In genomic region chr14:70186826-70187483, GRCh38 we compare ENCODE assay signal across 9 cellular contexts. TPM values are rescaled to one million over a fixed set of nuclear protein-coding genes. Genes with fewer than 3 reads are reported as not detected.
DNase-seq lines count a peak whose midpoint lies in the region; ATAC-seq, FAIRE-seq and TF ChIP-seq lines count a peak whose summit lies in the region.
"Had no signal": no experiment of that assay in that cellular context is flagged by ENCODE, and none has a peak within 500 bp of the region (broad histone marks: within the 10 kb centered on the region; RNA-seq: fewer than 3 reads in every experiment).

No MANE protein-coding gene starts in this region.

- ATAC-seq in GM18502 (IDR thresholded peaks at IDR 0.05; ENCODE audit: poor library complexity, unreplicated experiment) (no peak), HG03469 (IDR thresholded peaks at IDR 0.05; ENCODE audit: unreplicated experiment) (no peak)

- CTCF ChIA-PET in BJ (lab: Yijun Ruan, JAX): no interaction called here

- no peak overlapping the region for H3K27ac Mint-ChIP-seq in activated naive CD8-positive, alpha-beta T cell

- in situ Hi-C loops in GM23248 (cut with MboI): no loop called here

- POLR2A ChIA-PET in BJ (lab: Charles Lee): interaction anchor here (0.6 kb wide), 1 partner anchor 520 kb away, joined by 3 read pairs; no protein-coding TSS in a partner anchor

- H3K4me3 ChIP-seq in BJ (ENCODE audit: low read depth, low read length) (peak overlapping the region; percentile 52), GM23248 (peak overlapping the region; percentile 69), testis (peak overlapping the region; percentile 37 to 47)

- peaks cover 5% of the 10 kb centered on the region for H3K27me3 ChIP-seq in BJ (ENCODE audit: control insufficient read depth, insufficient read depth, low read length)
- H3K27me3 ChIP-seq in GM23248 (replicated peaks; ENCODE audit: insufficient read depth): peaks cover 26% of the 10 kb centered on the region; the same call in 1 of the 2 replicates
- H3K27me3 ChIP-seq in testis: no peaks in the 10 kb centered on the region

- no peak overlapping the region for H3K27ac ChIP-seq in GM23248
- no peak overlapping the region for H3K27ac ChIP-seq in testis
- H3K27ac ChIP-seq: foreskin keratinocyte had no signal

- TF ChIP-seq POLR2A in testis (IDR thresholded peaks at IDR 0.05): no peak

- TF ChIP-seq CTCF in BJ (IDR thresholded peaks at IDR 0.05; ENCODE audit: insufficient read depth, low read depth, low read length): no peak
- TF ChIP-seq CTCF in testis (IDR thresholded peaks at IDR 0.05): no peak

- H3K9ac ChIP-seq in GM23248: no peak overlapping the region

- no peaks in the 10 kb centered on the region for H4K20me1 ChIP-seq in GM23248 (ENCODE audit: insufficient read depth)

- H3K9me3 ChIP-seq in GM23248 (ENCODE audit: low read depth): no peaks in the 10 kb centered on the region
- no peaks in the 10 kb centered on the region for H3K9me3 ChIP-seq in testis

- peak overlapping the region; percentile 69 for H3K4me2 ChIP-seq in GM23248 (ENCODE audit: unreplicated experiment)

- H3K36me3 ChIP-seq in BJ (ENCODE audit: control insufficient read depth, insufficient read depth, low read length): no peaks in the 10 kb centered on the region
- no peaks in the 10 kb centered on the region for H3K36me3 ChIP-seq in GM23248 (ENCODE audit: low read depth)
- no peaks in the 10 kb centered on the region for H3K36me3 ChIP-seq in testis (ENCODE audit: low read depth, missing control alignments)

- H3K9me3 Mint-ChIP-seq in activated naive CD8-positive, alpha-beta T cell (ENCODE audit: low read depth): no peaks in the 10 kb centered on the region

- FAIRE-seq in urothelium cell line (lab: Jason Lieb, UNC): no peak

- H3K79me2 ChIP-seq in GM23248 (ENCODE audit: insufficient read depth): no peaks in the 10 kb centered on the region

- no peak for DNase-seq in BJ (ENCODE audit: low read depth)
- no peak for DNase-seq in GM23248
- peak; percentile 39 for DNase-seq in iPS-NIHi7 (ENCODE audit: extremely low spot score)
- DNase-seq in testis: peak; percentile 22
- DNase-seq in urothelium cell line (ENCODE audit: low spot score): no peak

- H2AFZ ChIP-seq in GM23248: peak overlapping the region; percentile 80

- peaks cover 37% of the 10 kb centered on the region for H3K27me3 Mint-ChIP-seq in activated naive CD8-positive, alpha-beta T cell

- WGBS in GM23248 (ENCODE audit: low coverage in 1 of 2, low lambda C conversion rate in 2 of 2, missing lambda C conversion rate in 2 of 2), 2 experiments: 9 to 14% methylated on average over 25 to 29 of the region's 29 CpGs
- WGBS in testis, 2 donors: 6 to 11% methylated on average over 23 to 29 of the region's 29 CpGs

- no peaks in the 10 kb centered on the region for H3F3A ChIP-seq in GM23248 (ENCODE audit: insufficient read depth)

- H3K4me3 Mint-ChIP-seq in activated naive CD8-positive, alpha-beta T cell: peak overlapping the region; percentile 90

- intact Hi-C loops in testis (cut with DNase I; ENCODE audit: low total_unique reads): no loop called here

- H3K36me3 Mint-ChIP-seq in activated naive CD8-positive, alpha-beta T cell: no peaks in the 10 kb centered on the region

- peaks cover 26% of the 10 kb centered on the region for H3K4me1 Mint-ChIP-seq in activated naive CD8-positive, alpha-beta T cell (ENCODE audit: low read depth)

- no peaks in the 10 kb centered on the region for H3K9me2 ChIP-seq in GM23248 (ENCODE audit: insufficient read depth)

- 0 out of 2 replicates have a peak, but pooled peaks cover 3% of the 10 kb centered on the region for H3K4me1 ChIP-seq in GM23248 (ENCODE audit: insufficient read depth)
- H3K4me1 ChIP-seq in testis: no peaks in the 10 kb centered on the region
- H3K4me1 ChIP-seq: foreskin keratinocyte had no signal

RNA-seq across cellular contexts. Expression of gene SLC8A3, which starts 1.8 kb away (rescaled TPM):
- polyA plus RNA-seq in BJ (2011; rRNA removed) (0.07 TPM in 2 replicates), GM23248 (2016; fragmentation: Nextera tagmentation; extraction: Ambion mirVana) (not detected in 2 replicates), testis (ENCODE audit: insufficient read depth, low read depth, low replicate concordance) (0.61 TPM)
- polyA minus RNA-seq in BJ (2011; rRNA and poly(A)+ RNA removed): 0.26 and 0.43 TPM in 2 replicates
- total RNA-seq in GM23248 (2014; rRNA removed; shearing (Covaris generic)): not detected in 2 replicates
- under 1 TPM; 0.39 to 0.43 TPM for total RNA-seq in testis
- polyA plus RNA-seq: foreskin keratinocyte had no signal

Comparison
In these comparisons a context has a peak if more than half of its experiments do, and no peak if none do; other contexts are left out.
1. DNase-seq: peak in iPS-NIHi7 (single experiment) and testis (single experiment); none in BJ (single experiment), GM23248 (single experiment) and urothelium cell line (single experiment).
2. Peak in every context shown above with its lines, with median percentiles within 50 percentile points of each other: H3K4me3 ChIP-seq.